1 cellular context compared by ENCODE assay signal in genomic region chr10:71367279-71367678, GRCh38.
TF ChIP-seq lines count a peak whose summit lies in the region.

No MANE protein-coding gene starts in this region.

TF ChIP-seq in endothelial cell of umbilical vein, 7 proteins besides CTCF, POLR2A, EP300 and RAD21 (continued from another document):
- TF ChIP-seq MYC (IDR thresholded peaks at IDR 0.05; ENCODE audit: low read depth, low read length) = no peak
- TF ChIP-seq FOS (IDR thresholded peaks at IDR 0.05; ENCODE audit: borderline replicate concordance, insufficient read depth, low read length) = peak; percentile 80
- TF ChIP-seq POLR2AphosphoS5 (IDR thresholded peaks at IDR 0.05; ENCODE audit: insufficient read depth, low read depth, low read length) = no peak
- peak; percentile 19 for TF ChIP-seq JUN (IDR thresholded peaks at IDR 0.05; ENCODE audit: borderline replicate concordance, insufficient read depth, insufficient read length, low read depth)
